Comparison of ENCODE assay signal across 28 cellular contexts in the genomic region with DNA sequence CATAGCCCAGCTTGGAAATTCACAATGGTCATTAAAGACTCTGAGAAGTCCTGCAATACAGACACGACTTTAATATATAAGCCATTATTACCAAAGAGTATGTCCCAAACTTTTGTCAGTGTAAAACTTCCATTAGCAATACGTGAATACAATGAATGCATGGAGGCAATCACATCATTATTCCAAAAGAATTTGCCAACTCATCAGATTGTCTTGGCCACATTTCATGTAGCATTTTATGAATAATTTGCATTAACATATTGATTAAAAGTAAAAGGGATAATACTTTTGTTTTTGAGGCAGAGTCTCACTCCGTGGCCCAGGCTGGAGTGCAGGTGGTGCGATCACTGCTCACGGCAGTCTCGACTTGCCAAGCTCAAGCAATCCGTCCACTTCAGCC.
"Had no signal": no experiment of that assay in that cellular context is flagged by ENCODE, and none has a peak within 500 bp of the region (broad histone marks: within the 10 kb centered on the region; RNA-seq: fewer than 3 reads in every experiment).

No MANE protein-coding gene starts in this region.

- DNase-seq: cortex of kidney; effector CD8-positive, alpha-beta T cell; effector memory CD8-positive, alpha-beta T cell; endodermal cell; erythroblast; esophagus squamous epithelium; foreskin fibroblast; foreskin melanocyte; gastrocnemius medialis; glutamatergic neuron; head of caudate nucleus; heart right ventricle; hippocampal formation; left cardiac atrium; left lung; left ventricle myocardium superior; lower lobe of right lung; mesenchymal stem cell; mucosa of descending colon; naive B cell; naive thymus-derived CD8-positive, alpha-beta T cell had no signal

- H3K9me3 ChIP-seq: esophagus squamous epithelium, gastrocnemius medialis, heart right ventricle, left lung, lower lobe of right lung, mucosa of descending colon had no signal

- FAIRE-seq: endometrium, islet of Langerhans, keratinocyte had no signal

- ATAC-seq: effector memory CD8-positive, alpha-beta T cell; esophagus mucosa; gastrocnemius medialis; heart right ventricle; left cardiac atrium; left lung; left ventricle myocardium superior; lower lobe of right lung; mucosa of descending colon; naive thymus-derived CD8-positive, alpha-beta T cell had no signal

- H3K36me3 ChIP-seq: esophagus squamous epithelium, gastrocnemius medialis, heart right ventricle, left lung, lower lobe of right lung had no signal

- H3K27ac Mint-ChIP-seq: dendritic cell treated with granulocyte-macrophage colony-stimulating factor and Interleukin-4, amounts not matched to agents 40 ng/mL and 50 ng/mL, for 4 days; effector memory CD8-positive, alpha-beta T cell; endodermal cell; mesothelial cell of epicardium; naive B cell; naive thymus-derived CD8-positive, alpha-beta T cell had no signal

- H3K27me3 ChIP-seq: esophagus squamous epithelium, gastrocnemius medialis, heart right ventricle, left lung had no signal

- H3K4me3 Mint-ChIP-seq: dendritic cell treated with granulocyte-macrophage colony-stimulating factor and Interleukin-4, amounts not matched to agents 40 ng/mL and 50 ng/mL, for 4 days; effector memory CD8-positive, alpha-beta T cell; endodermal cell; mesothelial cell of epicardium; naive B cell; naive thymus-derived CD8-positive, alpha-beta T cell had no signal

- H3K36me3 Mint-ChIP-seq: mesothelial cell of epicardium; naive thymus-derived CD8-positive, alpha-beta T cell had no signal

- H3K9me3 Mint-ChIP-seq: dendritic cell treated with granulocyte-macrophage colony-stimulating factor and Interleukin-4, amounts not matched to agents 40 ng/mL and 50 ng/mL, for 4 days; effector memory CD8-positive, alpha-beta T cell; endodermal cell; mesothelial cell of epicardium; naive B cell; naive thymus-derived CD8-positive, alpha-beta T cell had no signal

- H3K27me3 Mint-ChIP-seq: dendritic cell treated with granulocyte-macrophage colony-stimulating factor and Interleukin-4, amounts not matched to agents 40 ng/mL and 50 ng/mL, for 4 days; naive B cell had no signal

- H3K27ac ChIP-seq: epithelial cell of prostate, esophagus squamous epithelium, gastrocnemius medialis, heart right ventricle, left lung, lower lobe of right lung had no signal

- H3K4me1 ChIP-seq: esophagus squamous epithelium, gastrocnemius medialis, heart right ventricle, left lung, lower lobe of right lung had no signal

- H3K4me3 ChIP-seq: esophagus squamous epithelium, gastrocnemius medialis, heart right ventricle, left lung, lower lobe of right lung, mucosa of descending colon had no signal
